Comparison of ENCODE assay signal across 2 cellular contexts in genomic region chr12:55659486-55660385, GRCh38.
TF ChIP-seq lines count a peak whose summit lies in the region.

No MANE protein-coding gene starts in this region.

TF ChIP-seq in HCT116, 20 proteins besides CTCF, POLR2A, EP300 and RAD21 (continued from another document):
- TF ChIP-seq MAX (IDR thresholded peaks at IDR 0.05) (no peak), ZFX (IDR thresholded peaks at IDR 0.05) (no peak), SP1 (IDR thresholded peaks at IDR 0.05; ENCODE audit: low read depth) (no peak), FOSL1 (IDR thresholded peaks at IDR 0.05; ENCODE audit: low read depth) (no peak), EGR1 (IDR thresholded peaks at IDR 0.05; ENCODE audit: low read depth) (no peak), EZH2phosphoT487 (IDR thresholded peaks at IDR 0.05; ENCODE audit: borderline replicate concordance) (no peak), ATF3 (IDR thresholded peaks at IDR 0.05) (no peak), EZH2 (IDR thresholded peaks at IDR 0.05) (no peak), JUND (IDR thresholded peaks at IDR 0.05) (no peak), YY1 (IDR thresholded peaks at IDR 0.05; ENCODE audit: extremely low read depth, insufficient replicate concordance, low read depth, low read length) (no peak), SRF (IDR thresholded peaks at IDR 0.05; ENCODE audit: low read depth) (no peak), ZBTB33 (IDR thresholded peaks at IDR 0.05; ENCODE audit: extremely low read depth, insufficient replicate concordance, low read length) (no peak), ELF1 (IDR thresholded peaks at IDR 0.05; ENCODE audit: borderline replicate concordance, low read depth) (no peak), SIN3A (IDR thresholded peaks at IDR 0.05; ENCODE audit: low read depth) (no peak), TCF7L2 (IDR thresholded peaks at IDR 0.05; ENCODE audit: borderline replicate concordance, extremely low read depth, insufficient read depth, insufficient read length) (no peak)

TF ChIP-seq in WTC11, 78 proteins besides CTCF, POLR2A, EP300 and RAD21 (continued from another document):
- TF ChIP-seq FOXP4 (CRISPR knock-in tag; IDR thresholded peaks at IDR 0.05) (no peak), AFF4 (CRISPR knock-in tag; IDR thresholded peaks at IDR 0.05; ENCODE audit: borderline replicate concordance) (no peak), FOXK1 (CRISPR knock-in tag; IDR thresholded peaks at IDR 0.05) (no peak), NR3C1 (CRISPR knock-in tag; conservative IDR thresholded peaks at IDR 0.05; ENCODE audit: low read depth) (no peak), USF2 (CRISPR knock-in tag; IDR thresholded peaks at IDR 0.05) (no peak), ZNF416 (CRISPR knock-in tag; IDR thresholded peaks at IDR 0.05) (no peak), MXD4 (CRISPR knock-in tag; IDR thresholded peaks at IDR 0.05; ENCODE audit: borderline replicate concordance) (no peak), ELF4 (CRISPR knock-in tag; IDR thresholded peaks at IDR 0.05; ENCODE audit: low read depth) (no peak), SOX15 (CRISPR knock-in tag; IDR thresholded peaks at IDR 0.05) (no peak), ZBTB43 (CRISPR knock-in tag; IDR thresholded peaks at IDR 0.05) (no peak), MAX (CRISPR knock-in tag; IDR thresholded peaks at IDR 0.05) (no peak), HMGXB4 (CRISPR knock-in tag; IDR thresholded peaks at IDR 0.05) (no peak), IRF2 (CRISPR knock-in tag; IDR thresholded peaks at IDR 0.05; ENCODE audit: borderline replicate concordance, low read depth) (no peak)
